Comparison of ENCODE assay signal across 32 cellular contexts in the genomic region with DNA sequence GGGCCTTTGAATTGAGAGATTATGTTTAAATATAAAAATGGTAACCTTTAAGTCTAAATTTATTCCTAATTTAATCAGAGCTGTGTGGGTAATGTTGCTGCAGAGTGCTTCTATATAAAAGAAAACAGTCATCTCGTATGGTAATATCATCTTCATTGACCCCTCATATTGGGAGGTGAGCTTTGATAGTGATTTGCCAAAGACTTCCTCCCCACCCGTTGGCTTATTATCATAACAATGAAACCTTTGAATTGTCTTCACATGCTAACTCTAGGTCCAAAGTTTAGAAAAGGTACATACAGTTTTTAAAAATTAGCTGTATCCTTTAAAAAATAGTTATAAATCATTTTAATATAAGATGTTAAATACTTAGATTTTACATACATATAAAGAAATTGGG.
"Had no signal": no experiment of that assay in that cellular context is flagged by ENCODE, and none has a peak within 500 bp of the region (broad histone marks: within the 10 kb centered on the region; RNA-seq: fewer than 3 reads in every experiment).

No MANE protein-coding gene starts in this region.

- H3K36me3 ChIP-seq: uterus had no signal

- H3K27ac ChIP-seq: coronary artery, esophagus muscularis mucosa, foreskin keratinocyte, gastroesophageal sphincter, heart left ventricle, hepatocyte, parathyroid adenoma, right atrium auricular region, suprapubic skin, transverse colon, upper lobe of right lung, uterus had no signal

- DNase-seq: dermis blood vessel endothelial cell; effector memory CD4-positive, alpha-beta T cell; foreskin keratinocyte; heart left ventricle; kidney; mucosa of descending colon; naive B cell; stimulated activated CD4-positive, alpha-beta T cell treated with anti-CD3 and anti-CD28 coated beads, Interleukin-12 subunit alpha, Interleukin-12 subunit beta, amount 100 ng/mL, for 4 hours; stimulated activated CD4-positive, alpha-beta T cell treated with anti-CD3 and anti-CD28 coated beads, Interleukin-1b, Interleukin-23, amount 100 ng/mL, for 48 hours; stimulated activated CD4-positive, alpha-beta T cell treated with anti-CD3 and anti-CD28 coated beads, Interleukin-4, amount 100 ng/mL, for 1 hour; stimulated activated CD8-positive, alpha-beta memory T cell treated with anti-CD3 and anti-CD28 coated beads, Interleukin-4, amount 100 ng/mL, for 48 hours; stimulated activated naive CD4-positive, alpha-beta T cell; stimulated activated naive CD8-positive, alpha-beta T cell treated with anti-CD3 and anti-CD28 coated beads, Interleukin-15, amount 100 ng/mL, for 72 hours; transverse colon; upper lobe of right lung; uterus had no signal

- H3K4me2 ChIP-seq: hepatocyte, smooth muscle cell had no signal

- H2AFZ ChIP-seq: hepatocyte, parathyroid adenoma had no signal

- H3K27me3 Mint-ChIP-seq: memory B cell; naive B cell; natural killer cell treated with Interleukin-12 subunit alpha and Interleukin-12 subunit beta and Interleukin-15 and Interleukin-18, amount 100 ng/mL, for 72 hours; progenitor cell of endocrine pancreas; stimulated activated naive CD8-positive, alpha-beta T cell treated with anti-CD3 and anti-CD28 coated beads, Interleukin-15, amount 100 ng/mL, for 72 hours had no signal

- H3K27ac Mint-ChIP-seq: memory B cell, mesothelial cell of epicardium, progenitor cell of endocrine pancreas had no signal

- H3K4me3 ChIP-seq: coronary artery, esophagus muscularis mucosa, gastroesophageal sphincter, heart left ventricle, hepatocyte, lung, mucosa of descending colon, right atrium auricular region, smooth muscle cell, suprapubic skin, transverse colon, upper lobe of right lung, uterus had no signal

- H3K4me3 Mint-ChIP-seq: memory B cell; mesothelial cell of epicardium; natural killer cell treated with Interleukin-12 subunit alpha and Interleukin-12 subunit beta and Interleukin-15 and Interleukin-18, amount 100 ng/mL, for 72 hours; stimulated activated naive CD8-positive, alpha-beta T cell treated with anti-CD3 and anti-CD28 coated beads, Interleukin-15, amount 100 ng/mL, for 72 hours had no signal

- H3K4me1 ChIP-seq: parathyroid adenoma, uterus had no signal

- H3K9me3 ChIP-seq: esophagus muscularis mucosa, gastroesophageal sphincter, heart left ventricle, mucosa of descending colon, right atrium auricular region, suprapubic skin, transverse colon, upper lobe of right lung, uterus had no signal

- H3K9me3 Mint-ChIP-seq: memory B cell; mesothelial cell of epicardium; naive B cell; natural killer cell treated with Interleukin-12 subunit alpha and Interleukin-12 subunit beta and Interleukin-15 and Interleukin-18, amount 100 ng/mL, for 72 hours; neural crest cell; stimulated activated naive CD8-positive, alpha-beta T cell treated with anti-CD3 and anti-CD28 coated beads, Interleukin-15, amount 100 ng/mL, for 72 hours had no signal

- ATAC-seq: foreskin keratinocyte; gastroesophageal sphincter; heart left ventricle; left lobe of liver; mucosa of descending colon; natural killer cell treated with Interleukin-12 subunit alpha and Interleukin-12 subunit beta and Interleukin-15 and Interleukin-18, amount 100 ng/mL, for 72 hours; sciatic nerve; stimulated activated naive CD8-positive, alpha-beta T cell treated with anti-CD3 and anti-CD28 coated beads, Interleukin-15, amount 100 ng/mL, for 72 hours; upper lobe of right lung had no signal

- H3K27me3 ChIP-seq: esophagus muscularis mucosa, foreskin keratinocyte, gastroesophageal sphincter, heart left ventricle, hepatocyte, right atrium auricular region, suprapubic skin, transverse colon, upper lobe of right lung, uterus had no signal

- H3K9ac ChIP-seq: parathyroid adenoma had no signal
